Comparison of ENCODE assay signal across 8 cellular contexts in genomic region chr10:133438711-133439273, GRCh38. TPM values are rescaled to one million over a fixed set of nuclear protein-coding genes. Genes with fewer than 3 reads are reported as not detected.
A peak's percentile ranks its signal among the peaks of the same experiment; 100 is the strongest.
DNase-seq lines count a peak whose midpoint lies in the region; ATAC-seq and TF ChIP-seq lines count a peak whose summit lies in the region.

No MANE protein-coding gene starts in this region.

- no peak overlapping the region for H3K9ac ChIP-seq in DND-41 (ENCODE audit: low read depth, low read length)

- TF ChIP-seq CTCF in DND-41 (IDR thresholded peaks at IDR 0.05; ENCODE audit: borderline replicate concordance, extremely low read depth, low read length, poor library complexity, severe bottlenecking) (peak; percentile 68), GM23338 (conservative IDR thresholded peaks at IDR 0.05; ENCODE audit: low read depth in 2 of 2) (peak; percentile 40 to 52), ascending aorta (IDR thresholded peaks at IDR 0.05) (no peak)

- peak; percentile 70 for ATAC-seq in DND-41 (ENCODE audit: insufficient read depth, low read depth)
- ATAC-seq in GM23338, result no peak
- no peak for ATAC-seq in HG03460 (IDR thresholded peaks at IDR 0.05; ENCODE audit: unreplicated experiment)

- no peaks in the 10 kb centered on the region for H3K4me1 ChIP-seq in DND-41 (ENCODE audit: insufficient read depth, low read length)
- H3K4me1 ChIP-seq in GM23338 (ENCODE audit: insufficient read depth), result no peaks in the 10 kb centered on the region
- no peaks in the 10 kb centered on the region for H3K4me1 ChIP-seq in ascending aorta

- H3K27me3 ChIP-seq in DND-41 (ENCODE audit: insufficient read depth, low read length, poor library complexity) (no peaks in the 10 kb centered on the region), GM23338 (ENCODE audit: insufficient read depth) (no peaks in the 10 kb centered on the region), ascending aorta (no peaks in the 10 kb centered on the region)

- H3K36me3 ChIP-seq in DND-41 (ENCODE audit: insufficient read depth, low read length), result peaks cover 9% of the 10 kb centered on the region
- H3K36me3 ChIP-seq in GM23338 (ENCODE audit: insufficient read depth), result no peaks in the 10 kb centered on the region
- no peaks in the 10 kb centered on the region for H3K36me3 ChIP-seq in ascending aorta

- peaks cover 21% of the 10 kb centered on the region for H3K36me3 Mint-ChIP-seq in GM23338 (ENCODE audit: low read depth)

- intact Hi-C loops in ascending aorta (cut with DNase I), result no loop called here

- no peak overlapping the region for H3K27ac Mint-ChIP-seq in GM23338

- no peak overlapping the region for H3K4me3 Mint-ChIP-seq in GM23338

- H3K27me3 Mint-ChIP-seq in GM23338 (ENCODE audit: insufficient read depth, low read depth, poor library complexity), result peaks cover 3% of the 10 kb centered on the region

- DNase-seq in DND-41 (peak; percentile 36), GM23338 (ENCODE audit: low spot score) (peak; percentile 38), SK-MEL-5 (ENCODE audit: low read depth, low spot score) (peak; percentile 48), kidney tubule cell (ENCODE audit: low spot score) (peak; percentile 34), foreskin melanocyte (no peak), ascending aorta (ENCODE audit: low spot score in 2 of 2) (no peak), NCI-H1930 (lab: John Stamatoyannopoulos, UW) (no peak)

- no peaks in the 10 kb centered on the region for H3F3A ChIP-seq in GM23338 (replicated peaks; ENCODE audit: low read depth)

- H2AFZ ChIP-seq in DND-41 (ENCODE audit: low read depth, low read length), result no peak overlapping the region
- no peak overlapping the region for H2AFZ ChIP-seq in GM23338

- no peak overlapping the region for H3K4me2 ChIP-seq in DND-41 (ENCODE audit: insufficient read depth, low read length)
- H3K4me2 ChIP-seq in GM23338, result no peak overlapping the region

- H4K20me1 ChIP-seq in DND-41 (ENCODE audit: insufficient read depth, low read length) (0 out of 2 replicates have a peak, but pooled peaks cover 5% of the 10 kb centered on the region), GM23338 (replicated peaks; ENCODE audit: insufficient read depth) (no peaks in the 10 kb centered on the region)

- H3K4me1 Mint-ChIP-seq in GM23338, result no peaks in the 10 kb centered on the region

- peaks cover 5% of the 10 kb centered on the region for H3K9me3 ChIP-seq in DND-41 (ENCODE audit: insufficient read depth, low read length, severe bottlenecking)
- H3K9me3 ChIP-seq in ascending aorta, result peaks cover 0 to 3% of the 10 kb centered on the region in 2 donors

- H3K27ac ChIP-seq in DND-41 (ENCODE audit: low read length) (no peak overlapping the region), GM23338 (ENCODE audit: low read depth) (no peak overlapping the region), ascending aorta (no peak overlapping the region)

- H3K4me3 ChIP-seq in DND-41 (ENCODE audit: low read depth in 1 of 2, low read length in 2 of 2) (no peak overlapping the region), GM23338 (no peak overlapping the region), ascending aorta (no peak overlapping the region)

- H3K79me2 ChIP-seq in DND-41 (ENCODE audit: insufficient read depth, low read length) (no peaks in the 10 kb centered on the region), GM23338 (replicated peaks; ENCODE audit: insufficient read depth) (no peaks in the 10 kb centered on the region)

- in situ Hi-C loops in SK-MEL-5 (cut with HindIII; ENCODE audit: low pct_unique_long_range_greater_than_20kb, low sequenced_read_pairs), result no loop called here

- H3K9me2 ChIP-seq in GM23338 (ENCODE audit: insufficient read depth), result no peaks in the 10 kb centered on the region

- H3K9me3 Mint-ChIP-seq in GM23338, result peaks cover 77% of the 10 kb centered on the region

TF ChIP-seq in GM23338, 12 proteins besides CTCF, POLR2A, EP300 and RAD21:
- no peak for TF ChIP-seq JUNB (IDR thresholded peaks at IDR 0.05; ENCODE audit: unreplicated experiment)
- TF ChIP-seq EZH2 (IDR thresholded peaks at IDR 0.05; ENCODE audit: low read depth, unreplicated experiment), result no peak
- no peak for TF ChIP-seq ETS1 (IDR thresholded peaks at IDR 0.05)
- TF ChIP-seq REST (IDR thresholded peaks at IDR 0.05; ENCODE audit: unreplicated experiment), result no peak
- no peak for TF ChIP-seq POLR2AphosphoS5 (IDR thresholded peaks at IDR 0.05; ENCODE audit: low read depth)
- no peak for TF ChIP-seq STAT1 (IDR thresholded peaks at IDR 0.05; ENCODE audit: unreplicated experiment)
- TF ChIP-seq CREB1 (CRISPR knock-in tag; IDR thresholded peaks at IDR 0.05; ENCODE audit: low read depth), result no peak
- no peak for TF ChIP-seq ZNF114 (CRISPR knock-in tag; IDR thresholded peaks at IDR 0.05)

RNA-seq across cellular contexts. Expression of gene SPRN, which starts 14.4 kb away (rescaled TPM):
- total RNA-seq in GM23338 (2014; rRNA removed; shearing (Covaris generic)), result 0.31 TPM in 1 of 2 replicates, not detected in the other
- polyA plus RNA-seq in GM23338 (2016; fragmentation: Nextera tagmentation; extraction: Ambion mirVana), result 0.31 and 0.59 TPM in 2 replicates
- not detected in 2 replicates for total RNA-seq in SK-MEL-5 (2014; rRNA removed; shearing (Covaris generic))
- polyA plus RNA-seq in SK-MEL-5 (2015; cell fraction: cytosol; rRNA removed), result not detected in 2 replicates
- not detected in 2 replicates for polyA plus RNA-seq in SK-MEL-5 (2015; cell fraction: nucleus; rRNA removed)
- total RNA-seq in ascending aorta, result not detected

RNA-seq across cellular contexts. Expression of gene SCART1, which starts 15.0 kb away (rescaled TPM):
- total RNA-seq in GM23338 (2014; rRNA removed; shearing (Covaris generic)), result 0.19 and 0.59 TPM in 2 replicates
- not detected in 2 replicates for polyA plus RNA-seq in GM23338 (2016; fragmentation: Nextera tagmentation; extraction: Ambion mirVana)
- 0.29 and 0.37 TPM in 2 replicates for total RNA-seq in SK-MEL-5 (2014; rRNA removed; shearing (Covaris generic))
- polyA plus RNA-seq in SK-MEL-5 (2015; cell fraction: cytosol; rRNA removed), result 0.72 and 1.5 TPM in 2 replicates
- polyA plus RNA-seq in SK-MEL-5 (2015; cell fraction: nucleus; rRNA removed), result 20.1 and 39.5 TPM in 2 replicates
- 4.8 TPM for total RNA-seq in ascending aorta

RNA-seq across cellular contexts. Expression of gene MTG1, which starts 44.8 kb away (rescaled TPM):
- total RNA-seq in GM23338 (2014; rRNA removed; shearing (Covaris generic)), result 35.3 and 45.7 TPM in 2 replicates
- polyA plus RNA-seq in GM23338 (2016; fragmentation: Nextera tagmentation; extraction: Ambion mirVana), result 68.6 and 70.8 TPM in 2 replicates
- total RNA-seq in SK-MEL-5 (2014; rRNA removed; shearing (Covaris generic)), result 34.9 and 38.5 TPM in 2 replicates
- 33.4 and 35.9 TPM in 2 replicates for polyA plus RNA-seq in SK-MEL-5 (2015; cell fraction: cytosol; rRNA removed)
- polyA plus RNA-seq in SK-MEL-5 (2015; cell fraction: nucleus; rRNA removed), result 208 and 254 TPM in 2 replicates
- 37.8 TPM for total RNA-seq in ascending aorta

RNA-seq across cellular contexts. Expression of gene PAOX, which starts 59.7 kb away (rescaled TPM):
- total RNA-seq in GM23338 (2014; rRNA removed; shearing (Covaris generic)), result 8.7 and 8.8 TPM in 2 replicates
- polyA plus RNA-seq in GM23338 (2016; fragmentation: Nextera tagmentation; extraction: Ambion mirVana), result 4.1 and 6.1 TPM in 2 replicates
- total RNA-seq in SK-MEL-5 (2014; rRNA removed; shearing (Covaris generic)), result 0.83 and 1.0 TPM in 2 replicates
- polyA plus RNA-seq in SK-MEL-5 (2015; cell fraction: cytosol; rRNA removed), result 0.63 and 0.82 TPM in 2 replicates
- polyA plus RNA-seq in SK-MEL-5 (2015; cell fraction: nucleus; rRNA removed), result 0.33 and 2.0 TPM in 2 replicates
- total RNA-seq in ascending aorta, result 1.4 TPM

Comparison
In these comparisons a context has a peak if more than half of its experiments do, and no peak if none do; other contexts are left out.
1. DNase-seq: peak in DND-41 (single experiment), GM23338 (single experiment), SK-MEL-5 (single experiment) and kidney tubule cell (single experiment); none in foreskin melanocyte (single experiment), ascending aorta (0 of 2) and NCI-H1930 (0 of 2).
2. CTCF ChIP-seq: peak in DND-41 (single experiment) and GM23338 (2 of 2); none in ascending aorta (0 of 3).